In the genomic region with DNA sequence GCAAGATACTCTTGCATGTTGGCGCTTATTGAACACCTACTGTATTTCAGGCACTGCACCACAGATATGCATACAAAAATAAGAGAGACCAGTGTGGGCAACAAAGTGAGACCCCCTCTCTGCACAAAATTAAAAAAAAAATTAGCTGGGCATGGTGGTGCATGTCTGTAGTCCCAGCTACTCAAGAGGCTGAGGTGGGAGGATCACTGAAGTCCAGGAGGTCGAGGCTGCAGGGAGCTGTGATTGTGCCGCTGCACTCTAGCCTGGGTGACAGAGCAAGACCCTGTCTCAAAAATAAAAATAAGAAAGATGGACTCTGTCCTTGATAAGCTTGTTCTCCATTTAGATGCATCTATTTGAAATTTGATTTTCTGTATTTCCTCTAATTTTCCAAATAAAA, we compare ENCODE assay signal across 1 cellular context.
TF ChIP-seq lines count a peak whose summit lies in the region.

No MANE protein-coding gene starts in this region.

TF ChIP-seq in SK-N-SH, 30 proteins besides CTCF, POLR2A, EP300 and RAD21:
- no peak for TF ChIP-seq RXRA (IDR thresholded peaks at IDR 0.05; ENCODE audit: borderline replicate concordance, low read depth)
- no peak for TF ChIP-seq ELF1 (IDR thresholded peaks at IDR 0.05)
- no peak for TF ChIP-seq MXI1 (IDR thresholded peaks at IDR 0.05; ENCODE audit: low read depth, low read length)
- TF ChIP-seq, protein P1, sequence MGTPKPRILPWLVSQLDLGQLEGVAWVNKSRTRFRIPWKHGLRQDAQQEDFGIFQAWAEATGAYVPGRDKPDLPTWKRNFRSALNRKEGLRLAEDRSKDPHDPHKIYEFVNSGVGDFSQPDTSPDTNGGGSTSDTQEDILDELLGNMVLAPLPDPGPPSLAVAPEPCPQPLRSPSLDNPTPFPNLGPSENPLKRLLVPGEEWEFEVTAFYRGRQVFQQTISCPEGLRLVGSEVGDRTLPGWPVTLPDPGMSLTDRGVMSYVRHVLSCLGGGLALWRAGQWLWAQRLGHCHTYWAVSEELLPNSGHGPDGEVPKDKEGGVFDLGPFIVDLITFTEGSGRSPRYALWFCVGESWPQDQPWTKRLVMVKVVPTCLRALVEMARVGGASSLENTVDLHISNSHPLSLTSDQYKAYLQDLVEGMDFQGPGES (IDR thresholded peaks at IDR 0.05; ENCODE audit: low read depth, low read length), result no peak
- no peak for TF ChIP-seq POLR2AphosphoS5 (IDR thresholded peaks at IDR 0.05; ENCODE audit: low read depth, low read length)
- TF ChIP-seq TEAD4 (IDR thresholded peaks at IDR 0.05; ENCODE audit: borderline replicate concordance, insufficient read depth), result no peak
- no peak for TF ChIP-seq YY1 (IDR thresholded peaks at IDR 0.05; ENCODE audit: low read depth)
- TF ChIP-seq NFIC (IDR thresholded peaks at IDR 0.05; ENCODE audit: borderline replicate concordance), result no peak
- TF ChIP-seq SIN3A (IDR thresholded peaks at IDR 0.05; ENCODE audit: borderline replicate concordance, low read depth, low read length), result no peak
- no peak for TF ChIP-seq MEF2A (IDR thresholded peaks at IDR 0.05; ENCODE audit: borderline replicate concordance, low read depth)
- TF ChIP-seq, protein P2, sequence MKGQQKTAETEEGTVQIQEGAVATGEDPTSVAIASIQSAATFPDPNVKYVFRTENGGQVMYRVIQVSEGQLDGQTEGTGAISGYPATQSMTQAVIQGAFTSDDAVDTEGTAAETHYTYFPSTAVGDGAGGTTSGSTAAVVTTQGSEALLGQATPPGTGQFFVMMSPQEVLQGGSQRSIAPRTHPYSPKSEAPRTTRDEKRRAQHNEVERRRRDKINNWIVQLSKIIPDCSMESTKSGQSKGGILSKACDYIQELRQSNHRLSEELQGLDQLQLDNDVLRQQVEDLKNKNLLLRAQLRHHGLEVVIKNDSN (IDR thresholded peaks at IDR 0.05; ENCODE audit: borderline replicate concordance, low read depth), result no peak
- TF ChIP-seq, protein P3, sequence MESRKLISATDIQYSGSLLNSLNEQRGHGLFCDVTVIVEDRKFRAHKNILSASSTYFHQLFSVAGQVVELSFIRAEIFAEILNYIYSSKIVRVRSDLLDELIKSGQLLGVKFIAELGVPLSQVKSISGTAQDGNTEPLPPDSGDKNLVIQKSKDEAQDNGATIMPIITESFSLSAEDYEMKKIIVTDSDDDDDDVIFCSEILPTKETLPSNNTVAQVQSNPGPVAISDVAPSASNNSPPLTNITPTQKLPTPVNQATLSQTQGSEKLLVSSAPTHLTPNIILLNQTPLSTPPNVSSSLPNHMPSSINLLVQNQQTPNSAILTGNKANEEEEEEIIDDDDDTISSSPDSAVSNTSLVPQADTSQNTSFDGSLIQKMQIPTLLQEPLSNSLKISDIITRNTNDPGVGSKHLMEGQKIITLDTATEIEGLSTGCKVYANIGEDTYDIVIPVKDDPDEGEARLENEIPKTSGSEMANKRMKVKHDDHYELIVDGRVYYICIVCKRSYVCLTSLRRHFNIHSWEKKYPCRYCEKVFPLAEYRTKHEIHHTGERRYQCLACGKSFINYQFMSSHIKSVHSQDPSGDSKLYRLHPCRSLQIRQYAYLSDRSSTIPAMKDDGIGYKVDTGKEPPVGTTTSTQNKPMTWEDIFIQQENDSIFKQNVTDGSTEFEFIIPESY (IDR thresholded peaks at IDR 0.05; ENCODE audit: borderline replicate concordance, low read depth), result no peak
- no peak for TF ChIP-seq RFX5 (IDR thresholded peaks at IDR 0.05; ENCODE audit: low read length)
- TF ChIP-seq FOXJ3 (CRISPR knock-in tag; IDR thresholded peaks at IDR 0.05), result no peak
- TF ChIP-seq FOXM1 (IDR thresholded peaks at IDR 0.05; ENCODE audit: low read depth), result no peak
- TF ChIP-seq CHD2 (IDR thresholded peaks at IDR 0.05; ENCODE audit: low read length, partially characterized antibody), result no peak
- TF ChIP-seq RCOR1 (IDR thresholded peaks at IDR 0.05; ENCODE audit: low read length), result no peak
